ENCODE assay signal across 17 cellular contexts in the genomic region with DNA sequence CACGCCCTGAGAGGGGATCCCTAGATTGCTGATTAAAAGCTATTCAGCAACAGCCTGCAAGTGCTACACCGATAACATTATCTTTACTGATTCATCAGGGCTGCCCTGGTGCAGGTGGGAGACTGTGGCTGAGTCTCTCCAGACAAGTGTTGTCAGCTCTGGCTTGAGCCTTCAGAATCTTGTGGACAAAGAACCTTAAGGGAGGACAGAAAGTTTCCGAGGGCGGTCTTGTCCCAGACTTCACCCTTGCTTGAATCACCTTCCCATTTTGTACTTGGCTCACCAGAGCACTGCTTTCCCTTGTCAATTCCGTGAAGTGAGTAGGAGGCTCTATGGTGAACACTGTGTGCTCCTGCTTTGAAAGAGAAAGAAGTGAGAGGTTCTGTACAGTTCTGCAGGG.
DNase-seq lines count a peak whose midpoint lies in the region; ATAC-seq and TF ChIP-seq lines count a peak whose summit lies in the region.
"Had no signal": no experiment of that assay in that cellular context is flagged by ENCODE, and none has a peak within 500 bp of the region (broad histone marks: within the 10 kb centered on the region; RNA-seq: fewer than 3 reads in every experiment).

No MANE protein-coding gene starts in this region.

- H2AK5ac ChIP-seq in trophoblast cell (ENCODE audit: low read length): no peak overlapping the region

- no peak overlapping the region for H3K14ac ChIP-seq in trophoblast cell (ENCODE audit: low read length)

- no peak overlapping the region for H3K4ac ChIP-seq in trophoblast cell (ENCODE audit: low read depth, low read length)

- no peak overlapping the region for H4K8ac ChIP-seq in trophoblast cell (ENCODE audit: low read depth, low read length)

- no peak overlapping the region for H2BK120ac ChIP-seq in trophoblast cell (ENCODE audit: insufficient read depth, low read length, poor library complexity)

- no peak overlapping the region for H2BK12ac ChIP-seq in trophoblast cell (ENCODE audit: low read length)

- no peak overlapping the region for H3K18ac ChIP-seq in trophoblast cell (ENCODE audit: low read length)

- H3K27me3 ChIP-seq in dorsolateral prefrontal cortex (peaks cover 0 to 6% (median 0%) of the 10 kb centered on the region in 45 donors), trophoblast cell (ENCODE audit: insufficient read depth, low read length) (no peaks in the 10 kb centered on the region)
- H3K27me3 ChIP-seq: BLaER1 had no signal

- ATAC-seq in GM18520 (IDR thresholded peaks at IDR 0.05; ENCODE audit: unreplicated experiment): no peak
- ATAC-seq in HG03432 (IDR thresholded peaks at IDR 0.05; ENCODE audit: unreplicated experiment): no peak
- ATAC-seq in GM18517 (IDR thresholded peaks at IDR 0.05; ENCODE audit: unreplicated experiment): no peak
- ATAC-seq: GM23338 had no signal

- no peaks in the 10 kb centered on the region for H3K9me3 ChIP-seq in trophoblast cell (ENCODE audit: insufficient read depth, low read depth, low read length)
- H3K9me3 ChIP-seq: BLaER1 had no signal

- H4K12ac ChIP-seq in trophoblast cell (ENCODE audit: low read depth, low read length): no peak overlapping the region

- no peak overlapping the region for H3K4me2 ChIP-seq in trophoblast cell (ENCODE audit: low read length)
- H3K4me2 ChIP-seq: BLaER1, GM23338 had no signal

- peak overlapping the region in 6 of 59 donors; percentile 4 to 46 (median 34) for H3K27ac ChIP-seq in dorsolateral prefrontal cortex
- no peak overlapping the region for H3K27ac ChIP-seq in trophoblast cell (ENCODE audit: low read depth, low read length)
- H3K27ac ChIP-seq: BLaER1 had no signal

- no peak overlapping the region for H3K9ac ChIP-seq in trophoblast cell (ENCODE audit: low read length)
- H3K9ac ChIP-seq: BLaER1 had no signal

- H3K4me1 ChIP-seq in trophoblast cell (ENCODE audit: control insufficient read depth in 1 of 2, insufficient read depth in 2 of 2, low read length in 2 of 2): no peaks in the 10 kb centered on the region
- H3K4me1 ChIP-seq: BLaER1 had no signal

- TF ChIP-seq CTCF in dorsolateral prefrontal cortex (IDR thresholded peaks at IDR 0.05 in 54 of 56, conservative IDR thresholded peaks at IDR 0.05 in 2 of 56; ENCODE audit: low read depth in 1 of 56, partially characterized antibody in 56 of 56): no peak

- no peaks in the 10 kb centered on the region for H3K36me3 ChIP-seq in trophoblast cell (ENCODE audit: control insufficient read depth in 1 of 2, insufficient read depth in 2 of 2, low read length in 2 of 2)
- H3K36me3 ChIP-seq: BLaER1 had no signal

- peak in 8 of 10 donors; percentile 3 to 74 (median 44) for DNase-seq in dorsolateral prefrontal cortex
- peak; percentile 51 for DNase-seq in inferior parietal cortex (ENCODE audit: extremely low spot score)
- DNase-seq in occipital lobe (lab: John Stamatoyannopoulos, UW): peak; percentile 59
- no peak for DNase-seq in trophoblast cell
- DNase-seq: ACHN; AML-193; Calu3; CD4-positive, alpha-beta memory T cell; DMS79 treated with DMSO at 0.1 percent for 48 hours; GF-D8; HCEC 1CT; KG1 had no signal

- H3K4me3 ChIP-seq in dorsolateral prefrontal cortex: no peak overlapping the region
- H3K4me3 ChIP-seq in trophoblast cell (ENCODE audit: low read depth, low read length): no peak overlapping the region
- H3K4me3 ChIP-seq: BLaER1, GM23338 had no signal

- WGBS in trophoblast cell (ENCODE audit: extremely low coverage, insufficient coverage, insufficient read length): no CpG with 5 or more reads among the region's 5 CpGs

- no peaks in the 10 kb centered on the region for H3K79me2 ChIP-seq in trophoblast cell (ENCODE audit: control insufficient read depth, insufficient read depth, low read length, poor library complexity)

- no peak overlapping the region for H3K23ac ChIP-seq in trophoblast cell (ENCODE audit: low read length)

- no peak overlapping the region for H2BK5ac ChIP-seq in trophoblast cell (ENCODE audit: low read depth, low read length, poor library complexity)

- intact Hi-C loops in dorsolateral prefrontal cortex (cut with DNase I): no loop called here

- no peak overlapping the region for H4K91ac ChIP-seq in trophoblast cell (ENCODE audit: low read depth, low read length)

- H2AFZ ChIP-seq in trophoblast cell (ENCODE audit: insufficient read depth, low read length, poor library complexity): no peak overlapping the region
- H2AFZ ChIP-seq: GM23338 had no signal

- H3K79me1 ChIP-seq in trophoblast cell (ENCODE audit: low read length): no peaks in the 10 kb centered on the region

Comparison
In these comparisons a context has a peak if more than half of its experiments do, and no peak if none do; other contexts are left out.
1. DNase-seq: peak in dorsolateral prefrontal cortex (8 of 10), inferior parietal cortex (single experiment) and occipital lobe (single experiment); none in trophoblast cell (0 of 2).